In the genomic region with DNA sequence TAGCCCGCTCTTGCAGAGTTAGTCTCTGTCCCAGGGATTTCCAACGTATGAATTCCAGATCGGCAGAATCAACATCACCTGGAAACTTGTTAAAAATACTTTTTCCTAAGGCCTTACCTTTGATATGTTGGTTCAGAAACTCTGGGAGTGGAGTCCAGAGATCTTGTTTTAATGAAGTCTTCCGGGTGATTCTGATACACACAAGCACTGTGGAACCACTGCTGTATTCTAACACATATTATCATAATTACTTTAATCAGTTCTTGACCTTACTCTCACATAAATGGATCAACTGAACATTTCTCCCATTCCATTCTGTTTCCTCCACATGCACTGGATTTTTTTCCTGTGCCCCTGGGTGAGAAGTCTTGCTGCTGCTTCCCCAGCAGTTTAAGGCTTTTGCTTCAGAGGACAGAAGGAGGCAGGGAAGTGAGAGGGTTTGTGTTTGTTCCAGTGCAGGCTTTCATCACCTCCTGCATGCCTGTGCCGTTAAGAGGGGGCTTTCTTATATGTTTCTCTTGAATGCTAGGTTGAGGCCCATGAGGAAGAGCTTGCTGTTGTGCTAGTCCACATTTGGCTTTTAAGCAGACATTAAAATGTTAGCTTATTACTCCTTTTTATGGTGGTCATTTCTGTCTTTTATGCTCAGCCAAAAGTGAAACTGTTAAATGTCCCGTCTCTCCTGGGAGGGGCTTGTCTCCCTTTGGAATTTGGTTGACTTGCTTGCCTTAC, we compare ENCODE assay signal across 8 cellular contexts. TPM values are rescaled to one million over a fixed set of nuclear protein-coding genes. Genes with fewer than 3 reads are reported as not detected.
DNase-seq lines count a peak whose midpoint lies in the region; ATAC-seq and TF ChIP-seq lines count a peak whose summit lies in the region.

No MANE protein-coding gene starts in this region.

- no peaks in the 10 kb centered on the region for H3K27me3 ChIP-seq in ACC112 (ENCODE audit: insufficient read depth, low read length)
- no peaks in the 10 kb centered on the region for H3K27me3 ChIP-seq in Loucy (ENCODE audit: insufficient read depth, low read length, poor library complexity, severe bottlenecking)
- no peaks in the 10 kb centered on the region for H3K27me3 ChIP-seq in endodermal cell (ENCODE audit: control insufficient read depth, insufficient read depth, low read length, poor library complexity, severe bottlenecking)
- no peaks in the 10 kb centered on the region for H3K27me3 ChIP-seq in muscle layer of duodenum (ENCODE audit: low read depth, low read length)

- H3K36me3 ChIP-seq in ACC112 (ENCODE audit: insufficient read depth, low read length) = no peaks in the 10 kb centered on the region
- no peaks in the 10 kb centered on the region for H3K36me3 ChIP-seq in Loucy (ENCODE audit: insufficient read depth, low read length)
- H3K36me3 ChIP-seq in endodermal cell (ENCODE audit: control insufficient read depth, insufficient read depth, low read length) = no peaks in the 10 kb centered on the region
- no peaks in the 10 kb centered on the region for H3K36me3 ChIP-seq in muscle layer of duodenum (ENCODE audit: control insufficient read depth in 1 of 2, insufficient read depth in 2 of 2, low read length in 2 of 2)

- 78 to 84% methylated on average over 4 to 6 of the region's 6 CpGs for WGBS in endodermal cell (ENCODE audit: insufficient coverage in 1 of 2, insufficient read length in 1 of 2), 2 experiments

- peak overlapping the region; percentile 9; the same call in 1 of the 2 replicates for H3K27ac ChIP-seq in ACC112 (ENCODE audit: low read depth, low read length)
- no peak overlapping the region for H3K27ac ChIP-seq in endodermal cell (ENCODE audit: low read depth, low read length)
- H3K27ac ChIP-seq in muscle layer of duodenum (ENCODE audit: low read length) = peak overlapping the region; percentile 73

- H3K4me3 ChIP-seq in ACC112 (ENCODE audit: low read depth, low read length) (peak overlapping the region; percentile 85), Loucy (ENCODE audit: low read length, poor library complexity, severe bottlenecking) (no peak overlapping the region), endodermal cell (ENCODE audit: low read length) (no peak overlapping the region), muscle layer of duodenum (ENCODE audit: low read depth in 1 of 2, low read length in 2 of 2) (peak overlapping the region; percentile 54 to 55)

- TF ChIP-seq CTCF in Loucy (conservative IDR thresholded peaks at IDR 0.05; ENCODE audit: low read length) (no peak), endodermal cell (conservative IDR thresholded peaks at IDR 0.05) (no peak)

- H3K27me3 Mint-ChIP-seq in endodermal cell (ENCODE audit: insufficient read depth) = no peaks in the 10 kb centered on the region

- H3K9me3 ChIP-seq in Loucy (ENCODE audit: insufficient read depth, low read depth, low read length) (no peaks in the 10 kb centered on the region), endodermal cell (ENCODE audit: control insufficient read depth, low read length) (no peaks in the 10 kb centered on the region), muscle layer of duodenum (ENCODE audit: control insufficient read depth in 1 of 2, low read length in 2 of 2) (no peaks in the 10 kb centered on the region)

- H3K4me2 ChIP-seq in Loucy (ENCODE audit: low read depth, low read length, poor library complexity, severe bottlenecking) = peak overlapping the region; percentile 7

- H3K9me3 Mint-ChIP-seq in endodermal cell = no peaks in the 10 kb centered on the region

- peak overlapping the region; percentile 83 for H2AFZ ChIP-seq in ACC112 (ENCODE audit: low read length, unreplicated experiment)
- no peak overlapping the region for H2AFZ ChIP-seq in Loucy (ENCODE audit: low read length)

- no peaks in the 10 kb centered on the region for H3K9me2 ChIP-seq in Loucy (replicated peaks; ENCODE audit: low read depth, low read length)

- H3K4me3 Mint-ChIP-seq in endodermal cell = no peak overlapping the region

- H3F3A ChIP-seq in Loucy (ENCODE audit: low read depth) = peaks cover 3% of the 10 kb centered on the region; the same call in 1 of the 2 replicates

- peak overlapping the region; percentile 37 for H3K27ac Mint-ChIP-seq in endodermal cell

- DNase-seq in endodermal cell (no peak), putamen (ENCODE audit: low spot score) (no peak), middle frontal gyrus (ENCODE audit: extremely low spot score, low spot score) (no peak)

- H3K4me1 ChIP-seq in ACC112 (ENCODE audit: control insufficient read depth, insufficient read depth, low read length, unreplicated experiment) (peaks cover 10% of the 10 kb centered on the region), Loucy (ENCODE audit: insufficient read depth, low read length, poor library complexity, severe bottlenecking) (peaks cover 19% of the 10 kb centered on the region), endodermal cell (ENCODE audit: control insufficient read depth, insufficient read depth, low read length) (no peaks in the 10 kb centered on the region), muscle layer of duodenum (ENCODE audit: control insufficient read depth in 1 of 2, insufficient read depth in 2 of 2, low read length in 2 of 2) (peaks cover 3 to 16% of the 10 kb centered on the region in 2 donors)

- H3K36me3 Mint-ChIP-seq in endodermal cell (ENCODE audit: low read depth) = no peaks in the 10 kb centered on the region

- peaks cover 41% of the 10 kb centered on the region for H4K20me1 ChIP-seq in Loucy (ENCODE audit: insufficient read depth, low read length, poor library complexity, severe bottlenecking)

- no peak for ATAC-seq in activated CD4-positive, CD25-positive, alpha-beta regulatory T cell treated with anti-CD3 and anti-CD28 coated beads, Interleukin-2, amount 50 U/mL, for 24 hours
- no peak for ATAC-seq in GM19395 (IDR thresholded peaks at IDR 0.05; ENCODE audit: unreplicated experiment)

- peaks cover 61% of the 10 kb centered on the region for H3K79me2 ChIP-seq in ACC112 (ENCODE audit: control insufficient read depth, insufficient read depth, low read length, unreplicated experiment)
- peaks cover 7% of the 10 kb centered on the region; the same call in 1 of the 2 replicates for H3K79me2 ChIP-seq in Loucy (ENCODE audit: insufficient read depth, low read length)

- H3K9ac ChIP-seq in Loucy (ENCODE audit: low read depth, low read length, poor library complexity, severe bottlenecking) (no peak overlapping the region), endodermal cell (ENCODE audit: extremely low read depth, low read length, poor library complexity, severe bottlenecking) (no peak overlapping the region)

- peaks cover 11% of the 10 kb centered on the region for H3K4me1 Mint-ChIP-seq in endodermal cell

RNA-seq across cellular contexts. Expression of a gene that starts 32.4 kb away (rescaled TPM):
- total RNA-seq in endodermal cell = 10 to 100 TPM; 29.8 to 38.8 TPM
- 23.2 TPM for polyA plus RNA-seq in endodermal cell (2013, experiment 1 of 2)
- 25.8 TPM for polyA plus RNA-seq in endodermal cell (2013, experiment 2 of 2)

Comparison
In these comparisons a context has a peak if more than half of its experiments do, and no peak if none do; other contexts are left out.
1. H3K4me3 ChIP-seq: peak in ACC112 (single experiment) and muscle layer of duodenum (2 of 2); none in Loucy (single experiment) and endodermal cell (single experiment).